In the genomic region with DNA sequence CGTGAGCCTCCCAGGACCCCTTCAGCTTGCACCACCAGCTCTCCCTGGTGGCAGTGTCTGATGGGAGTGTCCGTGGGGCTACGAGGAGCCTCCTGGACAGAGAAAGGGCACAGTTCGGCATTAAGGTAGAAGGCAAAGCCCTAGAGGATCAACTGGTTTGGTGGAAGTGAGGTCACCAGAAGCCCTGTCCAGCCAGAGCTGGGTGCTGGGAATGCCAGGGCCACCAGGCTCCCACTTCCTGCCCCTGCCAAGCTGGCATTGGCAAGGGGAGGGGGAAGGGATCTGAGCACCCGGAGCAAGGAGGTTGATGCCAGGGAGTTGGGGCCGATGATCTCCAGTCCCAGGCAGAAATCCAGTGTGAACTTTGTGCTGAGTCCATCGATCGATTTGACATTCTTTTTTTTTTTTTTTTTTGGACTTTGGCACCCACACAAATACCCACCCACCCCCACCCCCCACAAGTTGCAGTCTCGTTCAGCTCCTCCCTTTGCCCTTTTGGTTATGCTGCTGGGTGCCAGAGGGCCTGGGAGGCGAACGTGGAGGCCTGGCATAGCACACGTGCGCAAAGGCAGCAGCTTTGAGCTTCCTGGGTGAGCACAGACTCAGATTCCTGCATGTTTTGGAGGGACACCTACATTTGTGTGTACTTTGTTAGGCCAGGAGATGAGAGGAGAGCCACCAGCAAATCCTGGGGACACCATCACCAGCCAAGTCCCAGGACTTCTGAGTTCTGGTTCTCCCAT, we compare ENCODE assay signal across 1 cellular context.
TF ChIP-seq lines count a peak whose summit lies in the region.

No MANE protein-coding gene starts in this region.

TF ChIP-seq in HepG2, 621 proteins besides CTCF, POLR2A, EP300 and RAD21 (continued from another document and continues in another):
- TF ChIP-seq, protein P1, sequence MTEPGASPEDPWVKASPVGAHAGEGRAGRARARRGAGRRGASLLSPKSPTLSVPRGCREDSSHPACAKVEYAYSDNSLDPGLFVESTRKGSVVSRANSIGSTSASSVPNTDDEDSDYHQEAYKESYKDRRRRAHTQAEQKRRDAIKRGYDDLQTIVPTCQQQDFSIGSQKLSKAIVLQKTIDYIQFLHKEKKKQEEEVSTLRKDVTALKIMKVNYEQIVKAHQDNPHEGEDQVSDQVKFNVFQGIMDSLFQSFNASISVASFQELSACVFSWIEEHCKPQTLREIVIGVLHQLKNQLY (CRISPR knock-in tag; IDR thresholded peaks at IDR 0.05): peak; percentile 60; the same call in 1 of the 2 replicates
- TF ChIP-seq, protein P2, sequence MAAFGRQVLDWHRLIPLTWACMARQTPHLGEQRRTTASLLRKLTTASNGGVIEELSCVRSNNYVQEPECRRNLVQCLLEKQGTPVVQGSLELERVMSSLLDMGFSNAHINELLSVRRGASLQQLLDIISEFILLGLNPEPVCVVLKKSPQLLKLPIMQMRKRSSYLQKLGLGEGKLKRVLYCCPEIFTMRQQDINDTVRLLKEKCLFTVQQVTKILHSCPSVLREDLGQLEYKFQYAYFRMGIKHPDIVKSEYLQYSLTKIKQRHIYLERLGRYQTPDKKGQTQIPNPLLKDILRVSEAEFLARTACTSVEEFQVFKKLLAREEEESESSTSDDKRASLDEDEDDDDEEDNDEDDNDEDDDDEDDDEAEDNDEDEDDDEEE (CRISPR knock-in tag; IDR thresholded peaks at IDR 0.05): peak; percentile 38; the same call in 1 of the 2 replicates
- TF ChIP-seq, protein P3, sequence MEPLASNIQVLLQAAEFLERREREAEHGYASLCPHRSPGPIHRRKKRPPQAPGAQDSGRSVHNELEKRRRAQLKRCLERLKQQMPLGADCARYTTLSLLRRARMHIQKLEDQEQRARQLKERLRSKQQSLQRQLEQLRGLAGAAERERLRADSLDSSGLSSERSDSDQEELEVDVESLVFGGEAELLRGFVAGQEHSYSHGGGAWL (CRISPR knock-in tag; IDR thresholded peaks at IDR 0.05): peak; percentile 83; the same call in 1 of the 2 replicates
- TF ChIP-seq SOX6 (IDR thresholded peaks at IDR 0.05) (no peak), SOX6 (CRISPR knock-in tag; IDR thresholded peaks at IDR 0.05) (peak; percentile 95), NR2F6 (IDR thresholded peaks at IDR 0.05) (peak; percentile 81), NR2F6 (CRISPR knock-in tag; IDR thresholded peaks at IDR 0.05) (peak; percentile 80), CREM (IDR thresholded peaks at IDR 0.05) (peak; percentile 87), CREM (CRISPR knock-in tag; IDR thresholded peaks at IDR 0.05) (no peak), ZFP62 (CRISPR knock-in tag; IDR thresholded peaks at IDR 0.05) (no peak), MZF1 (CRISPR knock-in tag; IDR thresholded peaks at IDR 0.05; ENCODE audit: borderline replicate concordance) (0 out of 2 replicates have a peak, but pooled peaks have one; percentile 50), GATAD2A (CRISPR knock-in tag; IDR thresholded peaks at IDR 0.05) (peak; percentile 96), TBX2 (CRISPR knock-in tag; IDR thresholded peaks at IDR 0.05; ENCODE audit: borderline replicate concordance) (peak; percentile 80), ZNF24 (IDR thresholded peaks at IDR 0.05) (no peak), ZNF589 (CRISPR knock-in tag; conservative IDR thresholded peaks at IDR 0.05) (peak; percentile 57; the same call in 1 of the 2 replicates), CBFB (CRISPR knock-in tag; IDR thresholded peaks at IDR 0.05) (peak; percentile 53; the same call in 1 of the 2 replicates), SRF (IDR thresholded peaks at IDR 0.05; ENCODE audit: low read depth, low read length) (no peak), ATF7 (IDR thresholded peaks at IDR 0.05) (no peak), ATF7 (CRISPR knock-in tag; IDR thresholded peaks at IDR 0.05) (no peak), SMAD1 (CRISPR knock-in tag; IDR thresholded peaks at IDR 0.05; ENCODE audit: borderline replicate concordance, low read depth) (peak; percentile 94; the same call in 1 of the 2 replicates), ZNF251 (CRISPR knock-in tag; IDR thresholded peaks at IDR 0.05) (no peak), ZSCAN9 (CRISPR knock-in tag; IDR thresholded peaks at IDR 0.05; ENCODE audit: borderline replicate concordance) (no peak; the same call in none of the 2 replicates), SIX1 (CRISPR knock-in tag; IDR thresholded peaks at IDR 0.05; ENCODE audit: borderline replicate concordance) (no peak; the same call in 1 of the 2 replicates), CEBPB (IDR thresholded peaks at IDR 0.05; ENCODE audit: borderline replicate concordance, low read depth, low read length) (no peak), NFIB (CRISPR knock-in tag; IDR thresholded peaks at IDR 0.05; ENCODE audit: borderline replicate concordance) (0 out of 2 replicates have a peak, but pooled peaks have one; percentile 71), ZZZ3 (CRISPR knock-in tag; IDR thresholded peaks at IDR 0.05; ENCODE audit: borderline replicate concordance) (no peak), PITX1 (CRISPR knock-in tag; IDR thresholded peaks at IDR 0.05) (peak; percentile 94), MBD4 (IDR thresholded peaks at IDR 0.05; ENCODE audit: borderline replicate concordance, low read length) (no peak), NR2F2 (IDR thresholded peaks at IDR 0.05; ENCODE audit: borderline replicate concordance, low read depth) (peak; percentile 30; the same call in 1 of the 2 replicates), ZNF709 (CRISPR knock-in tag; IDR thresholded peaks at IDR 0.05) (no peak), WIZ (CRISPR knock-in tag; IDR thresholded peaks at IDR 0.05) (no peak)
- TF ChIP-seq, protein P4, sequence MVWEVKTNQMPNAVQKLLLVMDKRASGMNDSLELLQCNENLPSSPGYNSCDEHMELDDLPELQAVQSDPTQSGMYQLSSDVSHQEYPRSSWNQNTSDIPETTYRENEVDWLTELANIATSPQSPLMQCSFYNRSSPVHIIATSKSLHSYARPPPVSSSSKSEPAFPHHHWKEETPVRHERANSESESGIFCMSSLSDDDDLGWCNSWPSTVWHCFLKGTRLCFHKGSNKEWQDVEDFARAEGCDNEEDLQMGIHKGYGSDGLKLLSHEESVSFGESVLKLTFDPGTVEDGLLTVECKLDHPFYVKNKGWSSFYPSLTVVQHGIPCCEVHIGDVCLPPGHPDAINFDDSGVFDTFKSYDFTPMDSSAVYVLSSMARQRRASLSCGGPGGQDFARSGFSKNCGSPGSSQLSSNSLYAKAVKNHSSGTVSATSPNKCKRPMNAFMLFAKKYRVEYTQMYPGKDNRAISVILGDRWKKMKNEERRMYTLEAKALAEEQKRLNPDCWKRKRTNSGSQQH (CRISPR knock-in tag; IDR thresholded peaks at IDR 0.05; ENCODE audit: low read depth): peak; percentile 98
- TF ChIP-seq, protein P5, sequence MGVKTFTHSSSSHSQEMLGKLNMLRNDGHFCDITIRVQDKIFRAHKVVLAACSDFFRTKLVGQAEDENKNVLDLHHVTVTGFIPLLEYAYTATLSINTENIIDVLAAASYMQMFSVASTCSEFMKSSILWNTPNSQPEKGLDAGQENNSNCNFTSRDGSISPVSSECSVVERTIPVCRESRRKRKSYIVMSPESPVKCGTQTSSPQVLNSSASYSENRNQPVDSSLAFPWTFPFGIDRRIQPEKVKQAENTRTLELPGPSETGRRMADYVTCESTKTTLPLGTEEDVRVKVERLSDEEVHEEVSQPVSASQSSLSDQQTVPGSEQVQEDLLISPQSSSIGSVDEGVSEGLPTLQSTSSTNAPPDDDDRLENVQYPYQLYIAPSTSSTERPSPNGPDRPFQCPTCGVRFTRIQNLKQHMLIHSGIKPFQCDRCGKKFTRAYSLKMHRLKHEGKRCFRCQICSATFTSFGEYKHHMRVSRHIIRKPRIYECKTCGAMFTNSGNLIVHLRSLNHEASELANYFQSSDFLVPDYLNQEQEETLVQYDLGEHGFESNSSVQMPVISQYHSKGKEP (CRISPR knock-in tag; IDR thresholded peaks at IDR 0.05): no peak
- TF ChIP-seq, protein P6, sequence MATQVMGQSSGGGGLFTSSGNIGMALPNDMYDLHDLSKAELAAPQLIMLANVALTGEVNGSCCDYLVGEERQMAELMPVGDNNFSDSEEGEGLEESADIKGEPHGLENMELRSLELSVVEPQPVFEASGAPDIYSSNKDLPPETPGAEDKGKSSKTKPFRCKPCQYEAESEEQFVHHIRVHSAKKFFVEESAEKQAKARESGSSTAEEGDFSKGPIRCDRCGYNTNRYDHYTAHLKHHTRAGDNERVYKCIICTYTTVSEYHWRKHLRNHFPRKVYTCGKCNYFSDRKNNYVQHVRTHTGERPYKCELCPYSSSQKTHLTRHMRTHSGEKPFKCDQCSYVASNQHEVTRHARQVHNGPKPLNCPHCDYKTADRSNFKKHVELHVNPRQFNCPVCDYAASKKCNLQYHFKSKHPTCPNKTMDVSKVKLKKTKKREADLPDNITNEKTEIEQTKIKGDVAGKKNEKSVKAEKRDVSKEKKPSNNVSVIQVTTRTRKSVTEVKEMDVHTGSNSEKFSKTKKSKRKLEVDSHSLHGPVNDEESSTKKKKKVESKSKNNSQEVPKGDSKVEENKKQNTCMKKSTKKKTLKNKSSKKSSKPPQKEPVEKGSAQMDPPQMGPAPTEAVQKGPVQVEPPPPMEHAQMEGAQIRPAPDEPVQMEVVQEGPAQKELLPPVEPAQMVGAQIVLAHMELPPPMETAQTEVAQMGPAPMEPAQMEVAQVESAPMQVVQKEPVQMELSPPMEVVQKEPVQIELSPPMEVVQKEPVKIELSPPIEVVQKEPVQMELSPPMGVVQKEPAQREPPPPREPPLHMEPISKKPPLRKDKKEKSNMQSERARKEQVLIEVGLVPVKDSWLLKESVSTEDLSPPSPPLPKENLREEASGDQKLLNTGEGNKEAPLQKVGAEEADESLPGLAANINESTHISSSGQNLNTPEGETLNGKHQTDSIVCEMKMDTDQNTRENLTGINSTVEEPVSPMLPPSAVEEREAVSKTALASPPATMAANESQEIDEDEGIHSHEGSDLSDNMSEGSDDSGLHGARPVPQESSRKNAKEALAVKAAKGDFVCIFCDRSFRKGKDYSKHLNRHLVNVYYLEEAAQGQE (IDR thresholded peaks at IDR 0.05; ENCODE audit: borderline replicate concordance in 1 of 2, low read depth in 1 of 2, low read length in 2 of 2): peak in 1 of 2 experiments; percentile 70; a peak in 2 of 4 replicates
- TF ChIP-seq, protein P7, sequence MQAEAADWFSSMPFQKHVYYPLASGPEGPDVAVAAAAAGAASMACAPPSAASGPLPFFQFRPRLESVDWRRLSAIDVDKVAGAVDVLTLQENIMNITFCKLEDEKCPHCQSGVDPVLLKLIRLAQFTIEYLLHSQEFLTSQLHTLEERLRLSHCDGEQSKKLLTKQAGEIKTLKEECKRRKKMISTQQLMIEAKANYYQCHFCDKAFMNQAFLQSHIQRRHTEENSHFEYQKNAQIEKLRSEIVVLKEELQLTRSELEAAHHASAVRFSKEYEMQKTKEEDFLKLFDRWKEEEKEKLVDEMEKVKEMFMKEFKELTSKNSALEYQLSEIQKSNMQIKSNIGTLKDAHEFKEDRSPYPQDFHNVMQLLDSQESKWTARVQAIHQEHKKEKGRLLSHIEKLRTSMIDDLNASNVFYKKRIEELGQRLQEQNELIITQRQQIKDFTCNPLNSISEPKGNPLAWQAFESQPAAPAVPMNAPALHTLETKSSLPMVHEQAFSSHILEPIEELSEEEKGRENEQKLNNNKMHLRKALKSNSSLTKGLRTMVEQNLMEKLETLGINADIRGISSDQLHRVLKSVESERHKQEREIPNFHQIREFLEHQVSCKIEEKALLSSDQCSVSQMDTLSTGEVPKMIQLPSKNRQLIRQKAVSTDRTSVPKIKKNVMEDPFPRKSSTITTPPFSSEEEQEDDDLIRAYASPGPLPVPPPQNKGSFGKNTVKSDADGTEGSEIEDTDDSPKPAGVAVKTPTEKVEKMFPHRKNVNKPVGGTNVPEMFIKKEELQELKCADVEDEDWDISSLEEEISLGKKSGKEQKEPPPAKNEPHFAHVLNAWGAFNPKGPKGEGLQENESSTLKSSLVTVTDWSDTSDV (CRISPR knock-in tag; IDR thresholded peaks at IDR 0.05): 0 out of 2 replicates have a peak, but pooled peaks have one; percentile 37
- TF ChIP-seq, protein P8, sequence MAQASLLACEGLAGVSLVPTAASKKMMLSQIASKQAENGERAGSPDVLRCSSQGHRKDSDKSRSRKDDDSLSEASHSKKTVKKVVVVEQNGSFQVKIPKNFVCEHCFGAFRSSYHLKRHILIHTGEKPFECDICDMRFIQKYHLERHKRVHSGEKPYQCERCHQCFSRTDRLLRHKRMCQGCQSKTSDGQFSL (CRISPR knock-in tag; IDR thresholded peaks at IDR 0.05): peak; percentile 80; the same call in 1 of the 2 replicates
- TF ChIP-seq, protein P9, sequence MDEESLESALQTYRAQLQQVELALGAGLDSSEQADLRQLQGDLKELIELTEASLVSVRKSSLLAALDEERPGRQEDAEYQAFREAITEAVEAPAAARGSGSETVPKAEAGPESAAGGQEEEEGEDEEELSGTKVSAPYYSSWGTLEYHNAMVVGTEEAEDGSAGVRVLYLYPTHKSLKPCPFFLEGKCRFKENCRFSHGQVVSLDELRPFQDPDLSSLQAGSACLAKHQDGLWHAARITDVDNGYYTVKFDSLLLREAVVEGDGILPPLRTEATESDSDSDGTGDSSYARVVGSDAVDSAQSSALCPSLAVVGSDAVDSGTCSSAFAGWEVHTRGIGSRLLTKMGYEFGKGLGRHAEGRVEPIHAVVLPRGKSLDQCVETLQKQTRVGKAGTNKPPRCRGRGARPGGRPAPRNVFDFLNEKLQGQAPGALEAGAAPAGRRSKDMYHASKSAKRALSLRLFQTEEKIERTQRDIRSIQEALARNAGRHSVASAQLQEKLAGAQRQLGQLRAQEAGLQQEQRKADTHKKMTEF (CRISPR knock-in tag; IDR thresholded peaks at IDR 0.05): peak; percentile 97
- TF ChIP-seq, protein P10, sequence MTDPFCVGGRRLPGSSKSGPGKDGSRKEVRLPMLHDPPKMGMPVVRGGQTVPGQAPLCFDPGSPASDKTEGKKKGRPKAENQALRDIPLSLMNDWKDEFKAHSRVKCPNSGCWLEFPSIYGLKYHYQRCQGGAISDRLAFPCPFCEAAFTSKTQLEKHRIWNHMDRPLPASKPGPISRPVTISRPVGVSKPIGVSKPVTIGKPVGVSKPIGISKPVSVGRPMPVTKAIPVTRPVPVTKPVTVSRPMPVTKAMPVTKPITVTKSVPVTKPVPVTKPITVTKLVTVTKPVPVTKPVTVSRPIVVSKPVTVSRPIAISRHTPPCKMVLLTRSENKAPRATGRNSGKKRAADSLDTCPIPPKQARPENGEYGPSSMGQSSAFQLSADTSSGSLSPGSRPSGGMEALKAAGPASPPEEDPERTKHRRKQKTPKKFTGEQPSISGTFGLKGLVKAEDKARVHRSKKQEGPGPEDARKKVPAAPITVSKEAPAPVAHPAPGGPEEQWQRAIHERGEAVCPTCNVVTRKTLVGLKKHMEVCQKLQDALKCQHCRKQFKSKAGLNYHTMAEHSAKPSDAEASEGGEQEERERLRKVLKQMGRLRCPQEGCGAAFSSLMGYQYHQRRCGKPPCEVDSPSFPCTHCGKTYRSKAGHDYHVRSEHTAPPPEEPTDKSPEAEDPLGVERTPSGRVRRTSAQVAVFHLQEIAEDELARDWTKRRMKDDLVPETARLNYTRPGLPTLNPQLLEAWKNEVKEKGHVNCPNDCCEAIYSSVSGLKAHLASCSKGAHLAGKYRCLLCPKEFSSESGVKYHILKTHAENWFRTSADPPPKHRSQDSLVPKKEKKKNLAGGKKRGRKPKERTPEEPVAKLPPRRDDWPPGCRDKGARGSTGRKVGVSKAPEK (CRISPR knock-in tag; IDR thresholded peaks at IDR 0.05; ENCODE audit: borderline replicate concordance): peak; percentile 97
- TF ChIP-seq, protein P11, sequence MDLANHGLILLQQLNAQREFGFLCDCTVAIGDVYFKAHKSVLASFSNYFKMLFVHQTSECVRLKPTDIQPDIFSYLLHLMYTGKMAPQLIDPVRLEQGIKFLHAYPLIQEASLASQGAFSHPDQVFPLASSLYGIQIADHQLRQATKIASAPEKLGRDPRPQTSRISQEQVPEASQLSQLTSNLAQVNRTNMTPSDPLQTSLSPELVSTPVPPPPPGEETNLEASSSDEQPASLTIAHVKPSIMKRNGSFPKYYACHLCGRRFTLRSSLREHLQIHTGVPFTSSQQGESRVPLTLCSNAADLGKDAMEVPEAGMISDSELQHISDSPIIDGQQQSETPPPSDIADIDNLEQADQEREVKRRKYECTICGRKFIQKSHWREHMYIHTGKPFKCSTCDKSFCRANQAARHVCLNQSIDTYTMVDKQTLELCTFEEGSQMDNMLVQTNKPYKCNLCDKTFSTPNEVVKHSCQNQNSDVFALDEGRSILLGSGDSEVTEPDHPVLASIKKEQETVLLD (CRISPR knock-in tag; IDR thresholded peaks at IDR 0.05; ENCODE audit: low read depth): peak; percentile 72
